Comparison of ENCODE assay signal across 8 cellular contexts in genomic region chr1:103271477-103271876, GRCh38.
DNase-seq lines count a peak whose midpoint lies in the region; FAIRE-seq and TF ChIP-seq lines count a peak whose summit lies in the region.
"Not testable (repeated sequence)": the region's sequence is repeated elsewhere in the genome, so short reads cannot be mapped to it uniquely, and the experiment has no call there.

No MANE protein-coding gene starts in this region.

- DNase-seq in A172 (ENCODE audit: low spot score) (peak; percentile 44), EL (peak; percentile 96), HFFc6 (peak; percentile 95), NCI-H226 (peak; percentile 65), astrocyte (ENCODE audit: low read depth) (peak; percentile 97), fibroblast of lung (ENCODE audit: low read depth in 2 of 2) (peak; percentile 21 to 97), iris pigment epithelial cell (ENCODE audit: low read depth) (peak; percentile 72), trophoblast cell (peak; percentile 80 to 92)

- H3K4me3 Mint-ChIP-seq in HFFc6, result peak overlapping the region; percentile 34; the same call in 1 of the 2 replicates
- H3K4me3 Mint-ChIP-seq in astrocyte (ENCODE audit: unreplicated experiment), result not testable (repeated sequence)

- no CpG with 5 or more reads among the region's 1 CpG for WGBS in trophoblast cell (ENCODE audit: extremely low coverage, insufficient coverage, insufficient read length)

- H3K9me3 Mint-ChIP-seq in HFFc6; astrocyte (ENCODE audit: unreplicated experiment): not testable (repeated sequence)

- H3K4me1 ChIP-seq in astrocyte (ENCODE audit: insufficient read depth, low read length); fibroblast of lung (ENCODE audit: control insufficient read depth, extremely low read depth, insufficient read depth, low read length); trophoblast cell (ENCODE audit: control insufficient read depth in 1 of 2, insufficient read depth in 2 of 2, low read length in 2 of 2): not testable (repeated sequence)

- not testable (repeated sequence) for H3K79me2 ChIP-seq in astrocyte (ENCODE audit: insufficient read depth, low read length); fibroblast of lung (ENCODE audit: control insufficient read depth, insufficient read depth, low read length); trophoblast cell (ENCODE audit: control insufficient read depth, insufficient read depth, low read length, poor library complexity)

- H3K27ac ChIP-seq in astrocyte (ENCODE audit: low read depth, low read length), result peak overlapping the region; percentile 59
- not testable (repeated sequence) for H3K27ac ChIP-seq in fibroblast of lung (ENCODE audit: insufficient read depth, low read length); trophoblast cell (ENCODE audit: low read depth, low read length)

- H3K27ac Mint-ChIP-seq in HFFc6, result peak overlapping the region; percentile 72
- H3K27ac Mint-ChIP-seq in astrocyte (ENCODE audit: unreplicated experiment), result peak overlapping the region; percentile 43

- H2BK120ac ChIP-seq in trophoblast cell (ENCODE audit: insufficient read depth, low read length, poor library complexity), result not testable (repeated sequence)

- not testable (repeated sequence) for H3K4ac ChIP-seq in trophoblast cell (ENCODE audit: low read depth, low read length)

- not testable (repeated sequence) for H3K4me3 ChIP-seq in astrocyte (ENCODE audit: insufficient read depth, low read depth, low read length); fibroblast of lung (replicated peaks in 1 of 4; ENCODE audit: control extremely low read depth in 1 of 4, insufficient read depth in 1 of 4, low read depth in 3 of 4, low read length in 4 of 4); trophoblast cell (ENCODE audit: low read depth, low read length)

- not testable (repeated sequence) for H4K8ac ChIP-seq in trophoblast cell (ENCODE audit: low read depth, low read length)

- not testable (repeated sequence) for TF ChIP-seq CTCF in HFFc6 (IDR thresholded peaks at IDR 0.05); astrocyte (IDR thresholded peaks at IDR 0.05; ENCODE audit: insufficient read depth, low read depth, low read length); fibroblast of lung (conservative IDR thresholded peaks at IDR 0.05 in 1 of 2, IDR thresholded peaks at IDR 0.05 in 1 of 2; ENCODE audit: low read depth in 1 of 2, low read length in 2 of 2)

- not testable (repeated sequence) for H4K20me1 ChIP-seq in astrocyte (ENCODE audit: insufficient read depth, low read length); fibroblast of lung (ENCODE audit: control insufficient read depth, extremely low read depth, insufficient read depth, low read length)

- FAIRE-seq in astrocyte (lab: Jason Lieb, UNC), result not testable (repeated sequence)

- not testable (repeated sequence) for H2AFZ ChIP-seq in astrocyte (ENCODE audit: low read depth, low read length); fibroblast of lung (ENCODE audit: low read length); trophoblast cell (ENCODE audit: insufficient read depth, low read length, poor library complexity)

- H3K36me3 Mint-ChIP-seq in HFFc6 (ENCODE audit: low read depth), result peaks cover 10% of the 10 kb centered on the region
- not testable (repeated sequence) for H3K36me3 Mint-ChIP-seq in astrocyte (ENCODE audit: low read depth, unreplicated experiment)

- H3K9ac ChIP-seq in astrocyte (ENCODE audit: low read length); fibroblast of lung (ENCODE audit: insufficient read depth, low read length); trophoblast cell (ENCODE audit: low read length): not testable (repeated sequence)

- not testable (repeated sequence) for H3K9me3 ChIP-seq in astrocyte (ENCODE audit: insufficient read depth, low read depth, low read length); fibroblast of lung (ENCODE audit: control insufficient read depth, insufficient read depth, low read depth, low read length); trophoblast cell (ENCODE audit: insufficient read depth, low read depth, low read length)

- not testable (repeated sequence) for H2AK5ac ChIP-seq in trophoblast cell (ENCODE audit: low read length)

- H3K4me1 Mint-ChIP-seq in HFFc6 (ENCODE audit: low read depth) (peaks cover 66% of the 10 kb centered on the region), astrocyte (ENCODE audit: low read depth, unreplicated experiment) (peaks cover 17% of the 10 kb centered on the region)

- not testable (repeated sequence) for H3K18ac ChIP-seq in trophoblast cell (ENCODE audit: low read length)

- not testable (repeated sequence) for H3K14ac ChIP-seq in trophoblast cell (ENCODE audit: low read length)

- H3K36me3 ChIP-seq in astrocyte (ENCODE audit: insufficient read depth, low read length); fibroblast of lung (ENCODE audit: control insufficient read depth, insufficient read depth, low read length); trophoblast cell (ENCODE audit: control insufficient read depth in 1 of 2, insufficient read depth in 2 of 2, low read length in 2 of 2): not testable (repeated sequence)

- not testable (repeated sequence) for H4K12ac ChIP-seq in trophoblast cell (ENCODE audit: low read depth, low read length)

- H3K23ac ChIP-seq in trophoblast cell (ENCODE audit: low read length), result not testable (repeated sequence)

- H3K4me2 ChIP-seq in astrocyte (ENCODE audit: low read length), result peak overlapping the region; percentile 37
- not testable (repeated sequence) for H3K4me2 ChIP-seq in fibroblast of lung (ENCODE audit: extremely low read depth, insufficient read depth, low read length); trophoblast cell (ENCODE audit: low read length)

- H3K27me3 Mint-ChIP-seq in HFFc6 (ENCODE audit: insufficient read depth); astrocyte (ENCODE audit: low read depth, unreplicated experiment): not testable (repeated sequence)

- not testable (repeated sequence) for H3K79me1 ChIP-seq in trophoblast cell (ENCODE audit: low read length)

- H2BK12ac ChIP-seq in trophoblast cell (ENCODE audit: low read length), result not testable (repeated sequence)

- not testable (repeated sequence) for H2BK5ac ChIP-seq in trophoblast cell (ENCODE audit: low read depth, low read length, poor library complexity)

- not testable (repeated sequence) for H4K91ac ChIP-seq in trophoblast cell (ENCODE audit: low read depth, low read length)

- H3K27me3 ChIP-seq in astrocyte (ENCODE audit: insufficient read depth, low read length); fibroblast of lung (ENCODE audit: control insufficient read depth, insufficient read depth, low read length); trophoblast cell (ENCODE audit: insufficient read depth, low read length): not testable (repeated sequence)

Comparison
In these comparisons a context has a peak if more than half of its experiments do, and no peak if none do; other contexts are left out.
1. DNase-seq: peak in every context shown above with its lines; median percentile 97 in astrocyte; 96 in EL; 95 in HFFc6; 86 in trophoblast cell; 72 in iris pigment epithelial cell; 65 in NCI-H226; 59 in fibroblast of lung; 44 in A172.